ENCODE assay signal across 8 cellular contexts in the genomic region with DNA sequence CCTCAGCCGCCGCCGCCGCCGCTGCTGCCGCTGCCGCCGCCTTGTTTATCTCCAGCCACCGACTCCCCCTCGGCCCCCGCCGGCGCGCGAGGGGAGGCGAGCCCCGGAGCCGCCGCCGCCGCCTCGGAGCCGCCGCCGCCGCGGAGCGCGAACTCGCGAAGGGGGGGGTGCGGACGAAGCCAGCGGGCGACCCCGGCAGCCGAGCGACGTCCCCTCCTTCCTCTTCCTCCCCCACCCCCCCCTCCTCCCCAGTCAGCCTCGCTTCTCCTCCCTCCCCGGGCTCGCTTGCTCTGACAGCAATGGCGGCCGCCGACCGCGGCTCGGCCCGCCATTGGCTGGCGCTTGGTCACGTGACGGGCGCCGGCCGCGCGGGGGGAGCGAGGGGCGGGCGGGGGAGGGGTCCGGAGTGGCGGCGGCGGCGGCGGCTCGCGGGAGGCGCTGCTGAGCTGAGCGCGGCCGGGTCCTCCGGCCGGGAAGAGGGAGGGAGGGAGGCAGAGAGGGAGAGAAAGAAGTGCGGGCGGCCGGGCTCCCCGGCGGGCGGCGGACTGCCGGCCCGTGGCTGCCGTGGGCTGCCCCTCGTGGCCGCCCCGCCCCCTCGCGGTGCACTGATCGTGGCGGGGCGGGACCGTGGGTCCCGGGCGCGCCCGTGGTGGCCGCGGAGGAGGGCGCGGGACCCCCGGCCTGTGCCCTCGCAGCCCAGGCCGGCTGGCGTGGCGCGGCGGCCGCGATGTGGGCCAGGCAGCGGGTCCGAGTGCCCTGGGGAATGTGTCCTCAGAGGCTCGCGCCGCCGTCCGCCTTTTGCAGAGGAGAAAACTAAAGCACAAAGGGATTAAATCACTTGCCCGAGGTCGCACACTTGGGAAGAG. TPM values are rescaled to one million over a fixed set of nuclear protein-coding genes. Genes with fewer than 3 reads are reported as not detected.
DNase-seq lines count a peak whose midpoint lies in the region; ATAC-seq and TF ChIP-seq lines count a peak whose summit lies in the region.

Gene MED13L, minus strand, starts transcription at position 301 of the 866 bp plus-strand sequence. CDS start 562 bp downstream, outside the sequence.

- TF ChIP-seq CTCF in AG10803 (conservative IDR thresholded peaks at IDR 0.05; ENCODE audit: low read length) (peak; percentile 26; the same call in 1 of the 2 replicates), colonic mucosa (IDR thresholded peaks at IDR 0.05) (no peak)

- H3K4me3 ChIP-seq in AG10803 (ENCODE audit: low read length) = peak within 1 kb of the TSS; percentile 88
- peak within 1 kb of the TSS; percentile 60 for H3K4me3 ChIP-seq in colonic mucosa

- H3K36me3 ChIP-seq in colonic mucosa = no peaks in the 10 kb centered on the region

- H3K36me3 Mint-ChIP-seq in activated CD4-positive, alpha-beta T cell treated with anti-CD3 and anti-CD28 coated beads, Interleukin-2, amount 10 ng/mL, durations not matched to agents 24 days and 14 days (ENCODE audit: low read depth) = peaks cover 1% of the 10 kb centered on the region

- H3K4me1 Mint-ChIP-seq in activated CD4-positive, alpha-beta T cell treated with anti-CD3 and anti-CD28 coated beads, Interleukin-2, amount 10 ng/mL, durations not matched to agents 24 days and 14 days = peaks cover 43% of the 10 kb centered on the region

- ATAC-seq in GM19023 (IDR thresholded peaks at IDR 0.05; ENCODE audit: unreplicated experiment) (peak; percentile 89), HG03280 (IDR thresholded peaks at IDR 0.05; ENCODE audit: unreplicated experiment) (peak; percentile 85), left colon (peak; percentile 77)

- peak within 1 kb of the TSS; percentile 87 for H3K27ac ChIP-seq in colonic mucosa

- no peaks in the 10 kb centered on the region for H3K27me3 ChIP-seq in colonic mucosa

- DNase-seq in AG10803 (ENCODE audit: low read depth) = peak; percentile 90
- DNase-seq in NCI-H510A treated with DMSO at 0.1 percent for 48 hours (lab: John Stamatoyannopoulos, UW) = peak; percentile 85
- DNase-seq in activated CD4-positive, alpha-beta T cell treated with anti-CD3 and anti-CD28 coated beads, Interleukin-2, amount 10 ng/mL, durations not matched to agents 24 days and 14 days = peak; percentile 96
- DNase-seq in colonic mucosa = peak; percentile 84
- DNase-seq in left colon = peak; percentile 86 to 87
- DNase-seq in stimulated activated CD4-positive, alpha-beta T cell treated with anti-CD3 and anti-CD28 coated beads, Interleukin-1b, Interleukin-23, amount 100 ng/mL, for 4 hours (ENCODE audit: low read depth in 2 of 2) = peak; percentile 86 to 87

- H3K4me1 ChIP-seq in colonic mucosa = peaks cover 6% of the 10 kb centered on the region

- intact Hi-C loops in activated CD4-positive, alpha-beta T cell treated with anti-CD3 and anti-CD28 coated beads, Interleukin-2, amount 10 ng/mL, durations not matched to agents 24 days and 14 days (cut with micrococcal nuclease) = loop anchor here (2.0 to 10.0 kb wide), 8 partner anchors 47 to 461 kb away; partner anchors contain the start of genes MAP1LC3B2, RNFT2 and SPRING1
- intact Hi-C loops in colonic mucosa (cut with DNase I) (loop anchor here (5.0 to 10.0 kb wide), 2 partner anchors 263 to 325 kb away; no protein-coding TSS in a partner anchor), left colon (cut with DNase I, micrococcal nuclease) (no loop called here)

- H3K9me3 Mint-ChIP-seq in activated CD4-positive, alpha-beta T cell treated with anti-CD3 and anti-CD28 coated beads, Interleukin-2, amount 10 ng/mL, durations not matched to agents 24 days and 14 days = no peaks in the 10 kb centered on the region

- peak within 1 kb of the TSS; percentile 52 to 84 for H3K9ac ChIP-seq in colonic mucosa (ENCODE audit: low read depth in 2 of 2, low read length in 2 of 2)

- H3K9me3 ChIP-seq in colonic mucosa = no peaks in the 10 kb centered on the region

- peak within 1 kb of the TSS; percentile 90 for H3K27ac Mint-ChIP-seq in activated CD4-positive, alpha-beta T cell treated with anti-CD3 and anti-CD28 coated beads, Interleukin-2, amount 10 ng/mL, durations not matched to agents 24 days and 14 days

- peak within 1 kb of the TSS; percentile 95 for H3K4me3 Mint-ChIP-seq in activated CD4-positive, alpha-beta T cell treated with anti-CD3 and anti-CD28 coated beads, Interleukin-2, amount 10 ng/mL, durations not matched to agents 24 days and 14 days

- peaks cover 1% of the 10 kb centered on the region for H3K27me3 Mint-ChIP-seq in activated CD4-positive, alpha-beta T cell treated with anti-CD3 and anti-CD28 coated beads, Interleukin-2, amount 10 ng/mL, durations not matched to agents 24 days and 14 days

RNA-seq across cellular contexts. Expression of gene MED13L, which starts in this region (rescaled TPM):
- total RNA-seq in activated CD4-positive, alpha-beta T cell treated with anti-CD3 and anti-CD28 coated beads, Interleukin-2, amount 10 ng/mL, durations not matched to agents 24 days and 14 days = 55.1 and 62.9 TPM in 2 replicates
- total RNA-seq in colonic mucosa (10 to 100 TPM; 73.8 to 92.6 TPM), left colon (100 to 1,000 TPM in 1 of 2 donors, 10 to 100 TPM in 1; 94.2 to 106 TPM)

Comparison
In these comparisons a context has a peak if more than half of its experiments do, and no peak if none do; other contexts are left out.
1. Peak in every context shown above with its lines: DNase-seq, ATAC-seq, H3K4me3 ChIP-seq and H3K27ac ChIP-seq.
2. intact Hi-C loops: an anchor here in activated CD4-positive, alpha-beta T cell treated with anti-CD3 and anti-CD28 coated beads, Interleukin-2, amount 10 ng/mL, durations not matched to agents 24 days and 14 days (2.0 to 10.0 kb wide) and colonic mucosa (5.0 to 10.0 kb wide); none called in left colon.